16 cellular contexts compared by ENCODE assay signal in genomic region chr1:229913491-229913890, GRCh38.
"Had no signal": no experiment of that assay in that cellular context is flagged by ENCODE, and none has a peak within 500 bp of the region (broad histone marks: within the 10 kb centered on the region; RNA-seq: fewer than 3 reads in every experiment).

No MANE protein-coding gene starts in this region.

- H3K9me3 ChIP-seq: adrenal gland, breast epithelium, left lung, thoracic aorta, upper lobe of right lung had no signal

- H3K27me3 ChIP-seq: adrenal gland, left lung, upper lobe of right lung had no signal

- H3K27ac ChIP-seq: adrenal gland, breast epithelium, coronary artery, left lung, thoracic aorta, upper lobe of right lung had no signal

- ATAC-seq: activated naive CD4-positive, alpha-beta T cell treated with anti-CD3 and anti-CD28 coated beads, Interleukin-2, amount 50 U/mL, for 72 hours; left lung; sciatic nerve; stimulated activated naive B cell treated with anti-CD40 and anti-IgM and Interleukin-4, amounts not matched to agents 10 μg/mL and 1 μg/mL and 100 μg/mL, for 72 hours; upper lobe of right lung had no signal

- H3K4me1 ChIP-seq: adrenal gland, breast epithelium, left lung, upper lobe of right lung had no signal

- H3K4me2 ChIP-seq: smooth muscle cell had no signal

- H3K36me3 ChIP-seq: adrenal gland, breast epithelium, left lung, thoracic aorta, upper lobe of right lung had no signal

- DNase-seq: activated CD4-positive, alpha-beta T cell treated with anti-CD3 and anti-CD28 coated beads, Interleukin-2, amount 50 U/mL, for 4 hours; activated CD4-positive, CD25-positive, alpha-beta regulatory T cell treated with anti-CD3 and anti-CD28 coated beads, Interleukin-2, amount 50 U/mL, for 72 hours; activated gamma-delta T cell treated with Interleukin-2 at 50 U/mL for 16 hours; adrenal gland; kidney; left lung; stimulated activated naive B cell treated with anti-CD40 and anti-IgM and Interleukin-4, amounts not matched to agents 10 μg/mL and 1 μg/mL and 100 μg/mL, for 72 hours; upper lobe of right lung had no signal

- H3K4me3 ChIP-seq: adrenal gland, breast epithelium, coronary artery, left lung, smooth muscle cell, thoracic aorta, upper lobe of right lung had no signal

- FAIRE-seq: astrocyte, frontal cortex, kidney had no signal
